In genomic region chr7:119713606-119714005, GRCh38 we compare ENCODE assay signal across 31 cellular contexts.
"Had no signal": no experiment of that assay in that cellular context is flagged by ENCODE, and none has a peak within 500 bp of the region (broad histone marks: within the 10 kb centered on the region; RNA-seq: fewer than 3 reads in every experiment).

No MANE protein-coding gene starts in this region.

- FAIRE-seq: endometrium, endothelial cell of umbilical vein had no signal

- DNase-seq: activated B cell treated with CpG ODN at 0.5 μM for 24 hours; activated CD4-positive, alpha-beta T cell treated with anti-CD3 and anti-CD28 coated beads for 48 hours; activated CD4-positive, alpha-beta T cell treated with anti-CD3 and anti-CD28 coated beads, Interleukin-2, amount 50 U/mL, for 1 hour; activated CD4-positive, alpha-beta T cell treated with anti-CD3 and anti-CD28 coated beads, Interleukin-2, amount 50 U/mL, for 48 hours; activated CD8-positive, alpha-beta memory T cell treated with anti-CD3 and anti-CD28 coated beads for 24 hours; activated CD8-positive, alpha-beta T cell treated with anti-CD3 and anti-CD28 coated beads for 36 hours; activated effector memory CD4-positive, alpha-beta T cell treated with anti-CD3 and anti-CD28 coated beads, Interleukin-2, amount 50 U/mL, for 16 hours; activated naive CD4-positive, alpha-beta T cell treated with anti-CD3 and anti-CD28 coated beads for 36 hours; activated naive CD8-positive, alpha-beta T cell treated with anti-CD3 and anti-CD28 coated beads for 36 hours; activated naive CD8-positive, alpha-beta T cell treated with anti-CD3 and anti-CD28 coated beads, Interleukin-2, amount 50 U/mL, for 24 hours; activated T-cell treated with anti-CD3 and anti-CD28 coated beads, Interleukin-2, amount 50 U/mL, for 4 hours; adrenal gland; amygdala; aorta; body of pancreas; caudate nucleus; colonic mucosa; effector CD8-positive, alpha-beta T cell; esophagus squamous epithelium; foreskin melanocyte; heart right ventricle; T-helper 17 cell; T1000; WERI-Rb-1 had no signal

- H3K4me1 Mint-ChIP-seq: activated B cell treated with CpG ODN at 0.5 μM for 24 hours; activated naive CD4-positive, alpha-beta T cell treated with anti-CD3 and anti-CD28 coated beads, Interleukin-2, amount 50 U/mL, for 24 hours; activated naive CD8-positive, alpha-beta T cell treated with anti-CD3 and anti-CD28 coated beads for 36 hours; activated naive CD8-positive, alpha-beta T cell treated with anti-CD3 and anti-CD28 coated beads, Interleukin-2, amount 50 U/mL, for 24 hours; T-helper 17 cell had no signal

- H3K4me3 Mint-ChIP-seq: activated B cell treated with CpG ODN at 0.5 μM for 24 hours; activated CD8-positive, alpha-beta T cell treated with anti-CD3 and anti-CD28 coated beads for 36 hours; activated naive CD4-positive, alpha-beta T cell treated with anti-CD3 and anti-CD28 coated beads for 36 hours; activated naive CD4-positive, alpha-beta T cell treated with anti-CD3 and anti-CD28 coated beads, Interleukin-2, amount 50 U/mL, for 24 hours; activated naive CD8-positive, alpha-beta T cell treated with anti-CD3 and anti-CD28 coated beads for 36 hours; activated naive CD8-positive, alpha-beta T cell treated with anti-CD3 and anti-CD28 coated beads, Interleukin-2, amount 50 U/mL, for 24 hours; activated T-cell treated with anti-CD3 and anti-CD28 coated beads, Interleukin-2, amount 50 U/mL, for 4 hours; T-helper 17 cell; T-helper 2 cell treated with Interferon-gamma antibody and Interleukin-4, amounts not matched to agents 5 μg/mL and 100 μg/mL, for 36 hours had no signal

- H3K27ac Mint-ChIP-seq: activated B cell treated with CpG ODN at 0.5 μM for 24 hours; activated CD8-positive, alpha-beta T cell treated with anti-CD3 and anti-CD28 coated beads for 36 hours; activated naive CD4-positive, alpha-beta T cell treated with anti-CD3 and anti-CD28 coated beads for 36 hours; activated naive CD4-positive, alpha-beta T cell treated with anti-CD3 and anti-CD28 coated beads, Interleukin-2, amount 50 U/mL, for 24 hours; activated naive CD8-positive, alpha-beta T cell treated with anti-CD3 and anti-CD28 coated beads for 36 hours; activated naive CD8-positive, alpha-beta T cell treated with anti-CD3 and anti-CD28 coated beads, Interleukin-2, amount 50 U/mL, for 24 hours; activated T-helper 2 cell treated with anti-CD3 and anti-CD28 coated beads, Interferon-gamma antibody, Interleukin-2, Interleukin-4, amounts not matched to agents 10 μg/mL and 5 μg/mL and 100 μg/mL, durations not matched to agents 14 hours and 24 hours and 36 hours; T-helper 17 cell; T-helper 2 cell treated with Interferon-gamma antibody and Interleukin-4, amounts not matched to agents 5 μg/mL and 100 μg/mL, for 36 hours had no signal

- H3K4me3 ChIP-seq: adrenal gland, body of pancreas, colonic mucosa, esophagus squamous epithelium, gastroesophageal sphincter, heart right ventricle had no signal

- H3K27me3 ChIP-seq: adrenal gland, body of pancreas, colonic mucosa, esophagus squamous epithelium, gastroesophageal sphincter, heart right ventricle had no signal

- H3K36me3 Mint-ChIP-seq: activated naive CD4-positive, alpha-beta T cell treated with anti-CD3 and anti-CD28 coated beads, Interleukin-2, amount 50 U/mL, for 24 hours; activated naive CD8-positive, alpha-beta T cell treated with anti-CD3 and anti-CD28 coated beads for 36 hours had no signal

- H3K4me1 ChIP-seq: adrenal gland, body of pancreas, colonic mucosa, esophagus squamous epithelium, gastroesophageal sphincter, heart right ventricle had no signal

- H3K27me3 Mint-ChIP-seq: activated B cell treated with CpG ODN at 0.5 μM for 24 hours; activated CD8-positive, alpha-beta T cell treated with anti-CD3 and anti-CD28 coated beads for 36 hours; activated naive CD4-positive, alpha-beta T cell treated with anti-CD3 and anti-CD28 coated beads, Interleukin-2, amount 50 U/mL, for 24 hours; activated naive CD8-positive, alpha-beta T cell treated with anti-CD3 and anti-CD28 coated beads for 36 hours; activated naive CD8-positive, alpha-beta T cell treated with anti-CD3 and anti-CD28 coated beads, Interleukin-2, amount 50 U/mL, for 24 hours; T-helper 17 cell had no signal

- H3K9me3 ChIP-seq: adrenal gland, body of pancreas, colonic mucosa, esophagus squamous epithelium, gastroesophageal sphincter had no signal

- H3K36me3 ChIP-seq: adrenal gland, colonic mucosa, esophagus squamous epithelium, gastroesophageal sphincter, heart right ventricle, WERI-Rb-1 had no signal

- H3K27ac ChIP-seq: adrenal gland, body of pancreas, colonic mucosa, epithelial cell of prostate, esophagus squamous epithelium, gastroesophageal sphincter, heart right ventricle, WERI-Rb-1 had no signal

- H3K9me3 Mint-ChIP-seq: activated naive CD4-positive, alpha-beta T cell treated with anti-CD3 and anti-CD28 coated beads, Interleukin-2, amount 50 U/mL, for 24 hours had no signal
